ENCODE assay signal across 8 cellular contexts in the genomic region with DNA sequence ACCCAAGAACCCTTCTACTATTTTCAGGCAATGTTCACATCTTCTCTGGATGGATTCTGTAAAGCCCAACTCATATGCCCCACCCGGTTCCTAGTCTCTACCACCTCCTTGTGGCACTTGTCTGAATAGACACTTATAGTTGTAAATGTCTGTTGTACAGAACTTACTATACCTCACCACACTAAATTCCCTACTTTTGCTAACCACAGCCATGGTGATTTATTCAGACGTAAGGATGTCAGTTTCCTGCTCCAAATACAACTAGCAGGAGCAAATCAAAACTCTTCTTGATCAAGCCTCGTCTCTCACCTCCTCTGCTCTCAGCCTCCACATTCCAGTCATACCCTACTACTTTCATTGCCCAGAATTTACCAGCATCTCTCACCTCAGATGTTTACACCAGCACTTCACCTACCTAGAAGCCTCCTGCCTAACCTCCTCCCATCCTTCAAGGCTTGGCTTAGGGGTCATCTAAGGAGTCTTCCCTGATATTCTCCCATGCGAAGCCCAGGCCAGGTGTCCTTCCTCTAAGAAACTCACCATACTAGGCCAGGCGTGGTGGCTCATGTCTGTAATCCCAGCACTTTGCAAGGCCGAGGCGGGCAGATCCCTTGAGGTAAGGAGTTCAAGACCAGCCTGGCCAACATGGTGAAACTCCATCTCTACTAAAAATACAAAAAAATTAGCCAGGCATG.
DNase-seq lines count a peak whose midpoint lies in the region; ATAC-seq and TF ChIP-seq lines count a peak whose summit lies in the region.

No MANE protein-coding gene starts in this region.

- POLR2A ChIA-PET in AG04449 (lab: Yijun Ruan, JAX) (no interaction called here), GM10248 (lab: Yijun Ruan, JAX) (no interaction called here)

- CTCF ChIA-PET in AG04449 (lab: Yijun Ruan, JAX): interaction anchor here (1.0 to 2.3 kb wide), 5 partner anchors 8 to 224 kb away, joined by 3 to 11 read pairs (median 3); no protein-coding TSS in a partner anchor
- CTCF ChIA-PET in GM10248 (lab: Yijun Ruan, JAX): interaction anchor here (0.8 to 2.7 kb wide), 6 partner anchors 10 to 73 kb away, joined by 3 to 18 read pairs (median 8); no protein-coding TSS in a partner anchor

- DNase-seq in AG04449 (ENCODE audit: low read depth, low spot score) (no peak), GM10248 (ENCODE audit: extremely low spot score) (peak; percentile 57), NAMALWA (ENCODE audit: low spot score) (peak; percentile 69), fibroblast of the conjunctiva (ENCODE audit: low read depth) (peak; percentile 41), pulmonary artery endothelial cell (ENCODE audit: low read depth, low spot score) (peak; percentile 37), UCSD-AML1 (lab: John Stamatoyannopoulos, UW; ENCODE audit: unreplicated experiment) (no peak)
- peak; percentile 28 to 32 for DNase-seq in activated CD4-positive, alpha-beta T cell treated with anti-CD3 and anti-CD28 coated beads, Interleukin-2, amount 50 U/mL, for 48 hours

- ATAC-seq in HG03095 (IDR thresholded peaks at IDR 0.05; ENCODE audit: unreplicated experiment): no peak

- H3K4me3 ChIP-seq in AG04449 (ENCODE audit: low read depth, low read length): no peak overlapping the region

- TF ChIP-seq CTCF in AG04449 (IDR thresholded peaks at IDR 0.05; ENCODE audit: insufficient read depth, low read length, missing control alignments) (peak; percentile 54), GM10248 (IDR thresholded peaks at IDR 0.05; ENCODE audit: control extremely low read depth, extremely low read depth, low read depth, missing control alignments) (peak; percentile 49)

Comparison
In these comparisons a context has a peak if more than half of its experiments do, and no peak if none do; other contexts are left out.
1. DNase-seq: peak in GM10248 (single experiment), NAMALWA (single experiment), activated CD4-positive, alpha-beta T cell treated with anti-CD3 and anti-CD28 coated beads, Interleukin-2, amount 50 U/mL, for 48 hours (2 of 2), fibroblast of the conjunctiva (single experiment) and pulmonary artery endothelial cell (single experiment); none in AG04449 (single experiment) and UCSD-AML1 (single experiment).